Comparison of ENCODE assay signal across 9 cellular contexts in genomic region chr10:27506280-27506679, GRCh38. TPM values are rescaled to one million over a fixed set of nuclear protein-coding genes. Genes with fewer than 3 reads are reported as not detected.
DNase-seq lines count a peak whose midpoint lies in the region; ATAC-seq and TF ChIP-seq lines count a peak whose summit lies in the region.
"Had no signal": no experiment of that assay in that cellular context is flagged by ENCODE, and none has a peak within 500 bp of the region (broad histone marks: within the 10 kb centered on the region; RNA-seq: fewer than 3 reads in every experiment).

No MANE protein-coding gene starts in this region.

- H3K27me3 ChIP-seq in right atrium auricular region (no peaks in the 10 kb centered on the region), heart right ventricle (no peaks in the 10 kb centered on the region), heart left ventricle (no peaks in the 10 kb centered on the region)
- H3K27me3 ChIP-seq: suprapubic skin had no signal

- H3K4me1 Mint-ChIP-seq in activated CD4-positive, alpha-beta memory T cell treated with anti-CD3 and anti-CD28 coated beads for 36 hours (ENCODE audit: low read depth): peaks cover 63% of the 10 kb centered on the region

- H3K36me3 ChIP-seq in right atrium auricular region: peaks cover 11% of the 10 kb centered on the region
- H3K36me3 ChIP-seq in heart right ventricle: peaks cover 0 to 21% (median 0%) of the 10 kb centered on the region in 9 donors
- peaks cover 0 to 23% (median 16%) of the 10 kb centered on the region in 9 donors for H3K36me3 ChIP-seq in heart left ventricle

- H3K27ac ChIP-seq in right atrium auricular region (peak overlapping the region; percentile 2 to 29), heart right ventricle (peak overlapping the region in 4 of 10 donors; percentile 10 to 65 (median 38)), RWPE1 (no peak overlapping the region), heart left ventricle (peak overlapping the region in 3 of 12 donors; percentile 14 to 57 (median 23))
- H3K27ac ChIP-seq: suprapubic skin had no signal

- peaks cover 16% of the 10 kb centered on the region for H3K36me3 Mint-ChIP-seq in activated CD4-positive, alpha-beta memory T cell treated with anti-CD3 and anti-CD28 coated beads for 36 hours

- no peaks in the 10 kb centered on the region for H3K27me3 Mint-ChIP-seq in activated CD4-positive, alpha-beta memory T cell treated with anti-CD3 and anti-CD28 coated beads for 36 hours

- TF ChIP-seq POLR2A in heart left ventricle (IDR thresholded peaks at IDR 0.05): no peak

- CTCF ChIA-PET in activated CD4-positive, alpha-beta memory T cell treated with anti-CD3 and anti-CD28 coated beads for 36 hours (lab: Charles Lee): no interaction called here
- CTCF ChIA-PET in RWPE1 (lab: Yijun Ruan, JAX): interaction anchor here (1.1 kb wide), 1 partner anchor 117 kb away, joined by 3 read pairs; no protein-coding TSS in a partner anchor

- POLR2A ChIA-PET in activated CD4-positive, alpha-beta memory T cell treated with anti-CD3 and anti-CD28 coated beads for 36 hours (lab: Charles Lee): no interaction called here
- POLR2A ChIA-PET in RWPE1 (lab: Yijun Ruan, JAX; ENCODE audit: low non-redundant PET): no interaction called here

- H3K27ac Mint-ChIP-seq in activated CD4-positive, alpha-beta memory T cell treated with anti-CD3 and anti-CD28 coated beads for 36 hours: peak overlapping the region; percentile 26

- no peak overlapping the region for H3K4me3 ChIP-seq in right atrium auricular region
- no peak overlapping the region for H3K4me3 ChIP-seq in heart right ventricle
- H3K4me3 ChIP-seq in heart left ventricle: peak overlapping the region in 2 of 12 donors; percentile 2 to 90

- ATAC-seq in heart right ventricle (no peak), heart left ventricle (no peak), HG02970 (IDR thresholded peaks at IDR 0.05; ENCODE audit: low FRiP score, unreplicated experiment) (no peak)

- intact Hi-C loops in heart right ventricle (cut with DNase I): no loop called here
- intact Hi-C loops in activated CD4-positive, alpha-beta memory T cell treated with anti-CD3 and anti-CD28 coated beads for 36 hours (cut with micrococcal nuclease): loop anchor here (10.0 kb wide), 1 partner anchor 771 kb away; no protein-coding TSS in a partner anchor
- intact Hi-C loops in heart left ventricle (cut with DNase I): loop anchor here in 1 of 10 donors (10.0 kb wide), 1 partner anchor 261 kb away; the partner anchor contains the start of gene ACBD5

- H3K9me3 ChIP-seq in right atrium auricular region (no peaks in the 10 kb centered on the region), heart right ventricle (no peaks in the 10 kb centered on the region), heart left ventricle (no peaks in the 10 kb centered on the region)
- H3K9me3 ChIP-seq: suprapubic skin had no signal

- H3K4me3 Mint-ChIP-seq in activated CD4-positive, alpha-beta memory T cell treated with anti-CD3 and anti-CD28 coated beads for 36 hours: peak overlapping the region; percentile 46

- WGBS in heart right ventricle, 2 donors: 68 to 78% methylated on average over 4 of the region's 4 CpGs
- WGBS in heart left ventricle, 4 donors: 69 to 78% (median 70%) methylated on average over 4 of the region's 4 CpGs

- H3K4me1 ChIP-seq in right atrium auricular region (peaks cover 0 to 35% of the 10 kb centered on the region in 2 donors), heart right ventricle (peaks cover 3 to 51% (median 42%) of the 10 kb centered on the region in 9 donors), heart left ventricle (peaks cover 0 to 56% (median 35%) of the 10 kb centered on the region in 12 donors)

- no peaks in the 10 kb centered on the region for H3K9me3 Mint-ChIP-seq in activated CD4-positive, alpha-beta memory T cell treated with anti-CD3 and anti-CD28 coated beads for 36 hours

- DNase-seq in right atrium auricular region (ENCODE audit: low spot score) (no peak), heart right ventricle (no peak), islet precursor cell (peak; percentile 55), NCI-H2227 treated with DMSO at 0.1 percent for 48 hours (lab: John Stamatoyannopoulos, UW) (no peak), RWPE1 (ENCODE audit: low spot score) (no peak), heart left ventricle (no peak)
- no peak for DNase-seq in activated CD4-positive, alpha-beta memory T cell treated with anti-CD3 and anti-CD28 coated beads for 36 hours

- no peak for TF ChIP-seq CTCF in right atrium auricular region (IDR thresholded peaks at IDR 0.05)
- no peak for TF ChIP-seq CTCF in heart right ventricle (IDR thresholded peaks at IDR 0.05)
- TF ChIP-seq CTCF in RWPE1 (conservative IDR thresholded peaks at IDR 0.05; ENCODE audit: low read depth): no peak
- no peak for TF ChIP-seq CTCF in heart left ventricle (IDR thresholded peaks at IDR 0.05)

RNA-seq across cellular contexts. Expression of gene RAB18, which starts 2.2 kb away (rescaled TPM):
- 10 to 100 TPM; 31.1 to 50.4 TPM for total RNA-seq in right atrium auricular region
- 100 to 1,000 TPM; 115 to 157 (median 139) TPM for total RNA-seq in heart right ventricle
- 10 to 100 TPM; 19.3 to 44.4 TPM for polyA plus RNA-seq in heart right ventricle
- total RNA-seq in activated CD4-positive, alpha-beta memory T cell treated with anti-CD3 and anti-CD28 coated beads for 36 hours: 10 to 100 TPM; 51.7 to 54.0 TPM
- 100 to 1,000 TPM in 7 of 9 donors, 10 to 100 TPM in 2; 39.8 to 145 (median 128) TPM for total RNA-seq in heart left ventricle
- polyA plus RNA-seq in heart left ventricle: 10 to 100 TPM; 28.4 to 66.4 TPM
